ENCODE assay signal across 8 cellular contexts in the genomic region with DNA sequence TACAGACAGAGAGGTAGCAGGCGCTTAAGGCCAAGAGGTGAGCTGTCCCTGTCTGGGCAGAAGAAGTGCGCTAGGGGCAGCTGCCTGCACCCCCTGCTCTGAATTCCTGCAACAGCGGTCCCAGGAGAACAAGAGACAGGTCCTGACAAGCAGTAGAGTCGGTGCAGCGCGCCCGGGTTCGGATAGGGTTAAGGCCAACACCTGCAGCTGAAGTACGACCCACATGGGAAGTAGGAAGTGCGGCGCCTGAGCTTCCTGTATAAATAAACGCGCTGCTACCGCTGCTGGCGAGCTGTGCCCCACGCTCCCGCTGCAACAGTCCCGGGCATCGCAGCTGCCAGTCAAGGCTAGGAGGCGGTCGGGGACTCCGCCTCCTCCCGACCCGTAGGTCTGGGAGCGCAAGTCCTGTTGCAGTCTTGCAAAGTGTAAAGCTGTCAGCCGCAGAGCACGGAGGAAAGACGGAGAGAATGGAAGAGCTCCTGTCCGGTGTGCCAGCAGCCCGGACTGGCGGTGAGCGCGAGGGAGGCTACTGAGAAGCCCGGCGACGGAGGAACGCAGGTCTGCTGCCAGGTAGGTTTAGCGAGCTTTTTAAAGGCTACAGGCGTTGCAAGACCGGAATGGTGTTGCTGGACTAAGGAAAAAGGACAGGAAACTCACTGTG. TPM values are rescaled to one million over a fixed set of nuclear protein-coding genes. Genes with fewer than 3 reads are reported as not detected.
DNase-seq lines count a peak whose midpoint lies in the region; ATAC-seq and TF ChIP-seq lines count a peak whose summit lies in the region.

A gene (plus strand): TSS at position 290 of the 661 bp plus-strand sequence. CDS start 12,185 bp downstream, outside the sequence.

- H3K4me1 Mint-ChIP-seq in activated CD4-positive, alpha-beta memory T cell treated with anti-CD3 and anti-CD28 coated beads for 36 hours (ENCODE audit: low read depth), result peaks cover 28% of the 10 kb centered on the region

- 2 to 3% methylated on average over 40 of the region's 40 CpGs for WGBS in lower leg skin, 2 donors

- no peaks in the 10 kb centered on the region for H3K36me3 ChIP-seq in duodenal mucosa (ENCODE audit: control insufficient read depth in 1 of 2, insufficient read depth in 2 of 2, low read length in 2 of 2)

- intact Hi-C loops in activated CD4-positive, alpha-beta memory T cell treated with anti-CD3 and anti-CD28 coated beads for 36 hours (cut with micrococcal nuclease), result loop anchor here (1.0 to 5.0 kb wide), 4 partner anchors 14 to 125 kb away; a partner anchor contains a TSS
- intact Hi-C loops in lower leg skin (cut with DNase I; ENCODE audit: low total_unique reads), result no loop called here

- H3K4me1 ChIP-seq in duodenal mucosa (ENCODE audit: control insufficient read depth in 1 of 2, insufficient read depth in 2 of 2, low read length in 2 of 2), result peaks cover 29 to 32% of the 10 kb centered on the region in 2 donors

- peak within 1 kb of the TSS; percentile 46 for H3K27ac Mint-ChIP-seq in activated CD4-positive, alpha-beta memory T cell treated with anti-CD3 and anti-CD28 coated beads for 36 hours

- POLR2A ChIA-PET in activated CD4-positive, alpha-beta memory T cell treated with anti-CD3 and anti-CD28 coated beads for 36 hours (lab: Charles Lee), result no interaction called here

- TF ChIP-seq POLR2A in lower leg skin (IDR thresholded peaks at IDR 0.05), result no peak

- DNase-seq in Ammon's horn (ENCODE audit: low spot score) (peak; percentile 88), NCI-H526 treated with DMSO at 0.1 percent for 48 hours (lab: John Stamatoyannopoulos, UW) (peak; percentile 93), lower leg skin (ENCODE audit: low spot score in 2 of 2) (peak; percentile 85 to 95)
- peak; percentile 75 for DNase-seq in activated CD4-positive, alpha-beta memory T cell treated with anti-CD3 and anti-CD28 coated beads for 36 hours
- DNase-seq in stimulated activated CD4-positive, alpha-beta T cell treated with anti-CD3 and anti-CD28 coated beads, Interleukin-4, amount 100 ng/mL, for 48 hours (ENCODE audit: low read depth in 2 of 2), result peak; percentile 54 to 55

- CTCF ChIA-PET in activated CD4-positive, alpha-beta memory T cell treated with anti-CD3 and anti-CD28 coated beads for 36 hours (lab: Charles Lee), result interaction anchor here (0.6 kb wide), 1 partner anchor 62 kb away, joined by 3 read pairs; no protein-coding TSS in a partner anchor

- H3K27ac ChIP-seq in duodenal mucosa (ENCODE audit: low read depth, low read length), result peak within 1 kb of the TSS; percentile 1

- H3K9me3 Mint-ChIP-seq in activated CD4-positive, alpha-beta memory T cell treated with anti-CD3 and anti-CD28 coated beads for 36 hours, result no peaks in the 10 kb centered on the region

- ATAC-seq in GM19351 (IDR thresholded peaks at IDR 0.05; ENCODE audit: unreplicated experiment) (peak; percentile 78), HG03469 (IDR thresholded peaks at IDR 0.05; ENCODE audit: unreplicated experiment) (peak; percentile 79)

- H3K27me3 Mint-ChIP-seq in activated CD4-positive, alpha-beta memory T cell treated with anti-CD3 and anti-CD28 coated beads for 36 hours, result peaks cover 4% of the 10 kb centered on the region

- no peaks in the 10 kb centered on the region for H3K36me3 Mint-ChIP-seq in activated CD4-positive, alpha-beta memory T cell treated with anti-CD3 and anti-CD28 coated beads for 36 hours

- H3K4me3 ChIP-seq in duodenal mucosa (ENCODE audit: low read depth in 1 of 2, low read length in 2 of 2) (peak within 1 kb of the TSS; percentile 72 to 89), lower leg skin (ENCODE audit: low read depth, poor library complexity, severe bottlenecking) (peak within 1 kb of the TSS; percentile 28)

- TF ChIP-seq CTCF in lower leg skin (IDR thresholded peaks at IDR 0.05), result no peak

- no peaks in the 10 kb centered on the region for H3K9me3 ChIP-seq in duodenal mucosa (ENCODE audit: control insufficient read depth in 1 of 2, low read length in 2 of 2)

- peak within 1 kb of the TSS; percentile 91 for H3K4me3 Mint-ChIP-seq in activated CD4-positive, alpha-beta memory T cell treated with anti-CD3 and anti-CD28 coated beads for 36 hours

- H3K27me3 ChIP-seq in duodenal mucosa (ENCODE audit: control insufficient read depth in 1 of 2, insufficient read depth in 2 of 2, low read length in 2 of 2), result no peaks in the 10 kb centered on the region

- peak within 1 kb of the TSS; percentile 61 to 69 for H3K9ac ChIP-seq in duodenal mucosa (ENCODE audit: low read depth in 1 of 2, low read length in 2 of 2)

RNA-seq across cellular contexts. Expression of the gene that starts here (rescaled TPM):
- total RNA-seq in activated CD4-positive, alpha-beta memory T cell treated with anti-CD3 and anti-CD28 coated beads for 36 hours, result 1 to 10 TPM; 2.1 to 2.9 TPM
- total RNA-seq in lower leg skin, result 10 to 100 TPM; 30.6 to 57.4 (median 44.9) TPM

Comparison
In these comparisons a context has a peak if more than half of its experiments do, and no peak if none do; other contexts are left out.
1. Peak in every context shown above with its lines: DNase-seq, ATAC-seq, H3K4me3 ChIP-seq and H3K27ac ChIP-seq.
2. RNA of the gene that starts here (total RNA-seq): 30.6 to 57.4 TPM in lower leg skin; 2.1 to 2.9 TPM in activated CD4-positive, alpha-beta memory T cell treated with anti-CD3 and anti-CD28 coated beads for 36 hours; every median in the first group is over 4 times any median in the second.